ENCODE assay signal across 21 cellular contexts in the genomic region with DNA sequence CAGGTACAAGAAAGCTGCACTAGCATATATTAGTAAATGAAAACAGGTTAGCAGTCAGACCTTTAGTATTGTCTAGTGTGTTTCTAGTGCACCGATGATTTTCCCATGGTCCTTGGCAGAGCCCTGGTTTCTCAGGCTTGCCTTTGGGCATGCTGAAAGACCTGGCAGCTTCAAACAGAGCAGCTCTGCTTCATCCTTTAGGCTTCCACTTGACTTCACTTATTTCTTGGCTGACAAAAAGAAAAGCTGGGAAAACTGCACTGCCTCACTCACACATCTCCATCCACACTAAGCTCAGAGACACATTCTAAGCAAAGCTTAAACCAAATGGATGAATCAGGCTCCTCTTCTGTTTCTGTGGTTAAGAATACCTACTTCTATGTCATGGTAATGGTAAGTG.
"Had no signal": no experiment of that assay in that cellular context is flagged by ENCODE, and none has a peak within 500 bp of the region (broad histone marks: within the 10 kb centered on the region; RNA-seq: fewer than 3 reads in every experiment).

No MANE protein-coding gene starts in this region.

- H3K27ac Mint-ChIP-seq: activated CD4-positive, alpha-beta T cell treated with anti-CD3 and anti-CD28 coated beads, Interleukin-2, amount 10 ng/mL, durations not matched to agents 7 days and 5 days; activated CD8-positive, alpha-beta T cell treated with anti-CD3 and anti-CD28 coated beads for 36 hours; activated naive CD4-positive, alpha-beta T cell treated with anti-CD3 and anti-CD28 coated beads, Interleukin-2, amount 50 U/mL, for 24 hours; effector memory CD8-positive, alpha-beta T cell; naive thymus-derived CD8-positive, alpha-beta T cell; neural progenitor cell; stimulated activated naive B cell treated with anti-CD40 and anti-IgM and Interleukin-4, amounts not matched to agents 10 μg/mL and 1 μg/mL and 100 μg/mL, for 72 hours; T-cell; T-helper 2 cell treated with Interferon-gamma antibody and Interleukin-4, amounts not matched to agents 5 μg/mL and 100 μg/mL, for 36 hours had no signal

- H3K36me3 Mint-ChIP-seq: activated naive CD4-positive, alpha-beta T cell treated with anti-CD3 and anti-CD28 coated beads, Interleukin-2, amount 50 U/mL, for 24 hours; naive thymus-derived CD8-positive, alpha-beta T cell; neural progenitor cell; stimulated activated naive B cell treated with anti-CD40 and anti-IgM and Interleukin-4, amounts not matched to agents 10 μg/mL and 1 μg/mL and 100 μg/mL, for 72 hours; T-cell had no signal

- H3K4me3 Mint-ChIP-seq: activated CD4-positive, alpha-beta T cell treated with anti-CD3 and anti-CD28 coated beads, Interleukin-2, amount 10 ng/mL, durations not matched to agents 7 days and 5 days; activated CD8-positive, alpha-beta T cell treated with anti-CD3 and anti-CD28 coated beads for 36 hours; activated naive CD4-positive, alpha-beta T cell treated with anti-CD3 and anti-CD28 coated beads, Interleukin-2, amount 50 U/mL, for 24 hours; effector memory CD8-positive, alpha-beta T cell; naive thymus-derived CD8-positive, alpha-beta T cell; neural progenitor cell; stimulated activated naive B cell treated with anti-CD40 and anti-IgM and Interleukin-4, amounts not matched to agents 10 μg/mL and 1 μg/mL and 100 μg/mL, for 72 hours; T-cell; T-helper 2 cell treated with Interferon-gamma antibody and Interleukin-4, amounts not matched to agents 5 μg/mL and 100 μg/mL, for 36 hours had no signal

- DNase-seq: activated CD4-positive, alpha-beta T cell treated with anti-CD3 and anti-CD28 coated beads, Interleukin-2, amount 10 ng/mL, durations not matched to agents 7 days and 5 days; activated CD4-positive, CD25-positive, alpha-beta regulatory T cell treated with anti-CD3 and anti-CD28 coated beads, Interleukin-2, amount 50 U/mL, for 72 hours; activated CD8-positive, alpha-beta T cell treated with anti-CD3 and anti-CD28 coated beads for 36 hours; activated gamma-delta T cell treated with Interleukin-2 at 50 U/mL for 16 hours; activated T-cell treated with anti-CD3 and anti-CD28 coated beads, Interleukin-2, amount 50 U/mL, for 1 hour; brain microvascular endothelial cell; effector memory CD8-positive, alpha-beta T cell; lower lobe of right lung; naive thymus-derived CD8-positive, alpha-beta T cell; retina; sigmoid colon; stimulated activated CD4-positive, alpha-beta T cell treated with anti-CD3 and anti-CD28 coated beads, Interleukin-2, amount 100 ng/mL, for 48 hours; stimulated activated CD8-positive, alpha-beta memory T cell treated with anti-CD3 and anti-CD28 coated beads, Interleukin-4, amount 100 ng/mL, for 48 hours; stimulated activated naive B cell treated with anti-CD40 and anti-IgM and Interleukin-4, amounts not matched to agents 10 μg/mL and 1 μg/mL and 100 μg/mL, for 72 hours; T-cell; upper lobe of left lung; WERI-Rb-1 had no signal

- H3K4me1 Mint-ChIP-seq: activated CD4-positive, alpha-beta T cell treated with anti-CD3 and anti-CD28 coated beads, Interleukin-2, amount 10 ng/mL, durations not matched to agents 7 days and 5 days; activated naive CD4-positive, alpha-beta T cell treated with anti-CD3 and anti-CD28 coated beads, Interleukin-2, amount 50 U/mL, for 24 hours; naive thymus-derived CD8-positive, alpha-beta T cell; stimulated activated naive B cell treated with anti-CD40 and anti-IgM and Interleukin-4, amounts not matched to agents 10 μg/mL and 1 μg/mL and 100 μg/mL, for 72 hours; T-cell had no signal

- H3K9me3 Mint-ChIP-seq: activated naive CD4-positive, alpha-beta T cell treated with anti-CD3 and anti-CD28 coated beads, Interleukin-2, amount 50 U/mL, for 24 hours; neural progenitor cell had no signal

- H3K27me3 Mint-ChIP-seq: activated CD4-positive, alpha-beta T cell treated with anti-CD3 and anti-CD28 coated beads, Interleukin-2, amount 10 ng/mL, durations not matched to agents 7 days and 5 days; activated CD8-positive, alpha-beta T cell treated with anti-CD3 and anti-CD28 coated beads for 36 hours; activated naive CD4-positive, alpha-beta T cell treated with anti-CD3 and anti-CD28 coated beads, Interleukin-2, amount 50 U/mL, for 24 hours; effector memory CD8-positive, alpha-beta T cell; naive thymus-derived CD8-positive, alpha-beta T cell; stimulated activated naive B cell treated with anti-CD40 and anti-IgM and Interleukin-4, amounts not matched to agents 10 μg/mL and 1 μg/mL and 100 μg/mL, for 72 hours; T-cell had no signal

- ATAC-seq: activated CD8-positive, alpha-beta T cell treated with anti-CD3 and anti-CD28 coated beads for 36 hours; effector memory CD8-positive, alpha-beta T cell; esophagus mucosa; lower lobe of right lung; naive thymus-derived CD8-positive, alpha-beta T cell; stimulated activated naive B cell treated with anti-CD40 and anti-IgM and Interleukin-4, amounts not matched to agents 10 μg/mL and 1 μg/mL and 100 μg/mL, for 72 hours; T-cell had no signal
